In the genomic region with DNA sequence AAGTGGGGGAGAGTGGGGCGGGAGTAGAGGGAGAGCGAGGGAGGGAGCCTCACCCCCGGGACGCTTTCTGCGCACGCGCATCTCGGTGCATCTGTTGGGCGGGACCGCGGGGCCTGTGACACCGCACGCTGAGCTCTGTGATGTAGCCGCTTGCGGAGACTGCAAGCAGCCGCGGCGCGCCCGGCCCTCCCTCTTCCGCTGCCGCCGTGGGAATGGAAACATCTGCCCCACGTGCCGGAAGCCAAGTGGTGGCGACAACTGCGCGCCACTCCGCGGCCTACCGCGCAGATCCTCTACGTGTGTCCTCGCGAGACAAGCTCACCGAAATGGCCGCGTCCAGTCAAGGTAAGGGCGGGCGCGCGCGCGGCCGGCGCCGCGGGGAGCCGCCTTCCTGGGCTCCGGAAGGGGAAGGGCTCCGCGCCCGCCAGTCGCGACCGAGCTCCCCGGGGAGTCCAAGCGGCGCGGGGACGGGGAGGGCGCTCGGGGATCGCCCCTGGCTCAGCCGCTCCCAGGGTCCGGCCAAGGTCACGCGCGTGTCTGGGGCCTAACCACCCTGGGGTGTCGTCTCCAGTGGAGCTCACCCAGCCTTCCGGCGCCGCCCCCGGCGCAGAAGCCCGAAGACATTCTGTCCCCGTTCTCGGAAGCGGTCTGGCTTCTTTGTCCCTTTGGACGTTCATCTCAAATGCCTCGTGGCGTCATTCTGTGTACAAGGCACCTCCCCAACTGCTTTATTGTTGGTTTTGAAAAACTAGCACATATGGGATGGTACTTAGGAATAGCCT, we compare ENCODE assay signal across 1 cellular context.
TF ChIP-seq lines count a peak whose summit lies in the region.

A gene with protein sequence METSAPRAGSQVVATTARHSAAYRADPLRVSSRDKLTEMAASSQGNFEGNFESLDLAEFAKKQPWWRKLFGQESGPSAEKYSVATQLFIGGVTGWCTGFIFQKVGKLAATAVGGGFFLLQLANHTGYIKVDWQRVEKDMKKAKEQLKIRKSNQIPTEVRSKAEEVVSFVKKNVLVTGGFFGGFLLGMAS (plus strand): TSS at position 118 of the 782 bp plus-strand sequence. CDS start 95 bp downstream, at position 213.

TF ChIP-seq in GM12878, 131 proteins besides CTCF, POLR2A, EP300 and RAD21 (continued from another document):
- TF ChIP-seq FOXM1 (IDR thresholded peaks at IDR 0.05; ENCODE audit: low read depth, low read length), result no peak
